18 cellular contexts compared by ENCODE assay signal in the genomic region with DNA sequence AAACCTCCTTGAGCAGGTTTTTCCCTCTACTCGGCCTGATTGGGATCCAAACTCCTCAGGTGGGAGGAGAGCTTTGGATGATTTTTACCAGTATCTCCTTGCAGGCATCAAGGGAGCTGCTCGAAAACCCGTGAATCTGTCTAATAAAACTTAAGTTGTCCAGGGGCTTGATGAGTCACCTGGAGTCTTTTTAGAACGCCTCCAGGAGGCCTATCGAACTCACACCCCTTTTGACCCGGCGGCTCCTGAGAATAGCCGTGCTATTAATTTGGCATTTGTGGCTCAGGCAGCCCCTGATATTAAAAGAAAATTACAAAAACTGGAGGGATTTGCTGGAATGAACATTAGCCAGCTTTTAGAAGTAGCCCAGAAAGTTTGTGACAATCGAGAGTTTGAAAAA.
"Had no signal": no experiment of that assay in that cellular context is flagged by ENCODE, and none has a peak within 500 bp of the region (broad histone marks: within the 10 kb centered on the region; RNA-seq: fewer than 3 reads in every experiment).

No MANE protein-coding gene starts in this region.

- H3K27ac ChIP-seq: ascending aorta, esophagus squamous epithelium, stomach, testis, upper lobe of left lung had no signal

- H3K27ac Mint-ChIP-seq: progenitor cell of endocrine pancreas; T-helper 2 cell treated with Interferon-gamma antibody and Interleukin-4, amounts not matched to agents 5 μg/mL and 100 μg/mL, for 36 hours had no signal

- H3K4me1 ChIP-seq: ascending aorta, testis, upper lobe of left lung had no signal

- H3K36me3 ChIP-seq: ascending aorta, esophagus squamous epithelium, stomach, upper lobe of left lung had no signal

- H3K4me3 Mint-ChIP-seq: activated CD4-positive, alpha-beta T cell treated with anti-CD3 and anti-CD28 coated beads, Interleukin-2, amount 10 ng/mL, durations not matched to agents 7 days and 5 days; natural killer cell treated with Interleukin-12 subunit alpha and Interleukin-12 subunit beta and Interleukin-15 and Interleukin-18, amount 100 ng/mL, for 72 hours; T-helper 2 cell treated with Interferon-gamma antibody and Interleukin-4, amounts not matched to agents 5 μg/mL and 100 μg/mL, for 36 hours had no signal

- H3K36me3 Mint-ChIP-seq: natural killer cell treated with Interleukin-12 subunit alpha and Interleukin-12 subunit beta and Interleukin-15 and Interleukin-18, amount 100 ng/mL, for 72 hours had no signal

- H3K4me3 ChIP-seq: ascending aorta, esophagus squamous epithelium, stomach, testis, upper lobe of left lung had no signal

- H3K27me3 Mint-ChIP-seq: activated CD4-positive, alpha-beta T cell treated with anti-CD3 and anti-CD28 coated beads, Interleukin-2, amount 10 ng/mL, durations not matched to agents 7 days and 5 days; natural killer cell treated with Interleukin-12 subunit alpha and Interleukin-12 subunit beta and Interleukin-15 and Interleukin-18, amount 100 ng/mL, for 72 hours had no signal

- H3K9me3 ChIP-seq: ascending aorta, esophagus squamous epithelium, stomach, testis, upper lobe of left lung had no signal

- H3K9me3 Mint-ChIP-seq: activated CD4-positive, alpha-beta T cell treated with anti-CD3 and anti-CD28 coated beads, Interleukin-2, amount 10 ng/mL, durations not matched to agents 7 days and 5 days; natural killer cell treated with Interleukin-12 subunit alpha and Interleukin-12 subunit beta and Interleukin-15 and Interleukin-18, amount 100 ng/mL, for 72 hours; T-helper 2 cell treated with Interferon-gamma antibody and Interleukin-4, amounts not matched to agents 5 μg/mL and 100 μg/mL, for 36 hours had no signal

- H3K27me3 ChIP-seq: ascending aorta, esophagus squamous epithelium, stomach, testis, upper lobe of left lung had no signal

- DNase-seq: activated CD4-positive, alpha-beta T cell treated with anti-CD3 and anti-CD28 coated beads, Interleukin-2, amount 10 ng/mL, durations not matched to agents 7 days and 5 days; activated CD4-positive, CD25-positive, alpha-beta regulatory T cell; activated naive CD4-positive, alpha-beta T cell treated with Interleukin-2 at 50 U/mL for 16 hours; esophagus squamous epithelium; foreskin melanocyte; kidney glomerular epithelial cell; occipital lobe; right cardiac atrium; stimulated activated CD4-positive, alpha-beta T cell treated with anti-CD3 and anti-CD28 coated beads, Interleukin-1b, Interleukin-23, amount 100 ng/mL, for 48 hours; stomach; SW 1271; testis; upper lobe of left lung had no signal

- FAIRE-seq: bronchial epithelial cell had no signal
